20 cellular contexts compared by ENCODE assay signal in the genomic region with DNA sequence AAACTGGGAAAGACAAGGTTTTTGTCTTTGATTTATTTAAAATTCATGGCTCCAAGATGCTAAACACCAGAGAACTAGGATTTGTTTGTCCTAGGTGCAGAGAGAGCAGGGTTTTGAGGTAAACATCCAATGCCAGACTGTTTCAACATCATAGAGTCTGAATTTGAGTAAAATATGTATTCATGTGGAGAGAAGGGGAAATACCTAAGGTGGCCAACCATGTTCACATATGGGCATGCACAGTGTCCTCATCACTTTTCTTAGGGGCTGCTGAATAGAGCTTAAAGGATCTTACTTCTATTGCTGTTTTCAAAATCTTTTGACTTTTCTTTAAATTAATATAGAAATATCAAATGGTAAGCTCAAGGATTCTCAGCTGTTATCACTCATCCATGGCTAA.
DNase-seq lines count a peak whose midpoint lies in the region; ATAC-seq and TF ChIP-seq lines count a peak whose summit lies in the region.
"Had no signal": no experiment of that assay in that cellular context is flagged by ENCODE, and none has a peak within 500 bp of the region (broad histone marks: within the 10 kb centered on the region; RNA-seq: fewer than 3 reads in every experiment).

No MANE protein-coding gene starts in this region.

- no peaks in the 10 kb centered on the region for H3K9me3 Mint-ChIP-seq in mesothelial cell of epicardium
- H3K9me3 Mint-ChIP-seq: activated naive CD8-positive, alpha-beta T cell treated with anti-CD3 and anti-CD28 coated beads for 36 hours; CD4-positive, alpha-beta T cell; stimulated activated naive CD8-positive, alpha-beta T cell treated with anti-CD3 and anti-CD28 coated beads, Interleukin-15, amount 100 ng/mL, for 72 hours; T-helper 2 cell treated with Interferon-gamma antibody and Interleukin-4, amounts not matched to agents 5 μg/mL and 100 μg/mL, for 36 hours had no signal

- peak; percentile 33 for ATAC-seq in GM18508 (IDR thresholded peaks at IDR 0.05; ENCODE audit: insufficient read depth, unreplicated experiment)
- peak; percentile 31 for ATAC-seq in GM19463 (IDR thresholded peaks at IDR 0.05; ENCODE audit: unreplicated experiment)
- ATAC-seq in HG03378 (IDR thresholded peaks at IDR 0.05; ENCODE audit: unreplicated experiment) = peak; percentile 26
- no peak for ATAC-seq in HG03139 (IDR thresholded peaks at IDR 0.05; ENCODE audit: unreplicated experiment)
- no peak for ATAC-seq in HG03039 (IDR thresholded peaks at IDR 0.05; ENCODE audit: unreplicated experiment)
- ATAC-seq: gastroesophageal sphincter; stimulated activated naive CD8-positive, alpha-beta T cell treated with anti-CD3 and anti-CD28 coated beads, Interleukin-15, amount 100 ng/mL, for 72 hours had no signal

- peaks cover 20% of the 10 kb centered on the region for H3K36me3 Mint-ChIP-seq in mesothelial cell of epicardium
- H3K36me3 Mint-ChIP-seq: activated naive CD8-positive, alpha-beta T cell treated with anti-CD3 and anti-CD28 coated beads for 36 hours had no signal

- no peak overlapping the region for H3K4me3 ChIP-seq in lower leg skin (ENCODE audit: low read depth, poor library complexity, severe bottlenecking)
- H3K4me3 ChIP-seq: gastroesophageal sphincter, GM23248, PC-9, right atrium auricular region had no signal

- TF ChIP-seq CTCF in mesothelial cell of epicardium (IDR thresholded peaks at IDR 0.05; ENCODE audit: unreplicated experiment) (no peak), lower leg skin (IDR thresholded peaks at IDR 0.05) (no peak)

- peak overlapping the region; percentile 17 for H3K27ac Mint-ChIP-seq in mesothelial cell of epicardium
- H3K27ac Mint-ChIP-seq: activated naive CD8-positive, alpha-beta T cell treated with anti-CD3 and anti-CD28 coated beads for 36 hours; CD4-positive, alpha-beta T cell; stimulated activated naive CD8-positive, alpha-beta T cell treated with anti-CD3 and anti-CD28 coated beads, Interleukin-15, amount 100 ng/mL, for 72 hours; T-helper 2 cell treated with Interferon-gamma antibody and Interleukin-4, amounts not matched to agents 5 μg/mL and 100 μg/mL, for 36 hours had no signal

- DNase-seq in mesothelial cell of epicardium (ENCODE audit: low spot score in 2 of 2, unreplicated experiment in 2 of 2) = no peak
- DNase-seq in amygdala (lab: John Stamatoyannopoulos, UW) = no peak
- DNase-seq in lower leg skin (ENCODE audit: low spot score in 2 of 2) = no peak
- DNase-seq: activated CD8-positive, alpha-beta memory T cell treated with anti-CD3 and anti-CD28 coated beads for 24 hours; activated naive CD8-positive, alpha-beta T cell treated with anti-CD3 and anti-CD28 coated beads for 36 hours; CD4-positive, alpha-beta T cell; DMS79; GM23248; NCI-H1436; NCI-H82; PC-9; stimulated activated naive CD8-positive, alpha-beta T cell treated with anti-CD3 and anti-CD28 coated beads, Interleukin-15, amount 100 ng/mL, for 72 hours had no signal

- intact Hi-C loops in lower leg skin (cut with DNase I; ENCODE audit: low total_unique reads) = no loop called here

- no peaks in the 10 kb centered on the region for H3K27me3 Mint-ChIP-seq in mesothelial cell of epicardium (ENCODE audit: low read depth)
- H3K27me3 Mint-ChIP-seq: activated naive CD8-positive, alpha-beta T cell treated with anti-CD3 and anti-CD28 coated beads for 36 hours; CD4-positive, alpha-beta T cell; stimulated activated naive CD8-positive, alpha-beta T cell treated with anti-CD3 and anti-CD28 coated beads, Interleukin-15, amount 100 ng/mL, for 72 hours had no signal

- peaks cover 47% of the 10 kb centered on the region for H3K4me1 Mint-ChIP-seq in mesothelial cell of epicardium
- H3K4me1 Mint-ChIP-seq: activated naive CD8-positive, alpha-beta T cell treated with anti-CD3 and anti-CD28 coated beads for 36 hours; stimulated activated naive CD8-positive, alpha-beta T cell treated with anti-CD3 and anti-CD28 coated beads, Interleukin-15, amount 100 ng/mL, for 72 hours had no signal

- no peak overlapping the region for H3K4me3 Mint-ChIP-seq in mesothelial cell of epicardium
- H3K4me3 Mint-ChIP-seq: activated naive CD8-positive, alpha-beta T cell treated with anti-CD3 and anti-CD28 coated beads for 36 hours; CD4-positive, alpha-beta T cell; stimulated activated naive CD8-positive, alpha-beta T cell treated with anti-CD3 and anti-CD28 coated beads, Interleukin-15, amount 100 ng/mL, for 72 hours; T-helper 2 cell treated with Interferon-gamma antibody and Interleukin-4, amounts not matched to agents 5 μg/mL and 100 μg/mL, for 36 hours had no signal

- no peak for TF ChIP-seq POLR2A in lower leg skin (IDR thresholded peaks at IDR 0.05)

Comparison
In these comparisons a context has a peak if more than half of its experiments do, and no peak if none do; other contexts are left out.
1. ATAC-seq: peak in GM18508 (single experiment), GM19463 (single experiment) and HG03378 (single experiment); none in HG03139 (single experiment) and HG03039 (single experiment).